ENCODE assay signal across 15 cellular contexts in the genomic region with DNA sequence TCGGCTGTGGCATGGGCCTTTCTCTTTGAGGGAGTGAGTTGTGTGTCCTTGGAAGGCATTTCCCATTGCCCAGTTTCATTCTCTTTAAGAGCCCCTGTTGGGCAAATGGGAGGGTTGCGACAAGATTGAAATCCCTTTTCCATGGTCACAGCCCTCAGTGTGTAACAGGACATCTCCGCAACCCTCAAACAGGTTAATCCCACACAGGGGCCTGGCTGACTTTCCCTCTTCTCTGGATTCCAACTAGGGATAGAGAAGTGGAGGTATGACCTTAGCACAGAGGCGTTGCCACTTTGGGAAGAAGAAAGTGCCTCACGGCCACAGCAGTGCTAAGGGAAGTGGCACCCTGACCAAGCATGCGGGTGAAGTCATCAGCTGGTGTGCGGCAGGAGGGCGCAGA.
A peak's percentile ranks its signal among the peaks of the same experiment; 100 is the strongest.
DNase-seq lines count a peak whose midpoint lies in the region; TF ChIP-seq lines count a peak whose summit lies in the region.
"Had no signal": no experiment of that assay in that cellular context is flagged by ENCODE, and none has a peak within 500 bp of the region (broad histone marks: within the 10 kb centered on the region; RNA-seq: fewer than 3 reads in every experiment).

No MANE protein-coding gene starts in this region.

- no peak overlapping the region for H3K27ac ChIP-seq in endodermal cell (ENCODE audit: low read depth, low read length)
- no peak overlapping the region for H3K27ac ChIP-seq in osteoblast (ENCODE audit: low read depth, low read length)
- no peak overlapping the region for H3K27ac ChIP-seq in colonic mucosa
- H3K27ac ChIP-seq: A549, C4-2B had no signal

- H3K27me3 ChIP-seq in H7 (ENCODE audit: control insufficient read depth, insufficient read depth, low read length) = no peaks in the 10 kb centered on the region; the same call in 1 of the 2 replicates
- no peaks in the 10 kb centered on the region for H3K27me3 ChIP-seq in endodermal cell (ENCODE audit: control insufficient read depth, insufficient read depth, low read length, poor library complexity, severe bottlenecking)
- no peaks in the 10 kb centered on the region for H3K27me3 ChIP-seq in osteoblast (ENCODE audit: insufficient read depth, low read length)
- H3K27me3 ChIP-seq in colonic mucosa = no peaks in the 10 kb centered on the region
- H3K27me3 ChIP-seq: BE2C had no signal

- intact Hi-C loops in colonic mucosa (cut with DNase I) = no loop called here

- no peak overlapping the region for H2AFZ ChIP-seq in osteoblast (ENCODE audit: low read length)

- H3K9me3 Mint-ChIP-seq in endodermal cell = no peaks in the 10 kb centered on the region
- H3K9me3 Mint-ChIP-seq in T-helper 2 cell treated with Interferon-gamma antibody and Interleukin-4, amounts not matched to agents 5 μg/mL and 100 μg/mL, for 36 hours = no peaks in the 10 kb centered on the region

- H3K4me1 Mint-ChIP-seq in endodermal cell = peaks cover 2% of the 10 kb centered on the region
- no peaks in the 10 kb centered on the region for H3K4me1 Mint-ChIP-seq in T-helper 2 cell treated with Interferon-gamma antibody and Interleukin-4, amounts not matched to agents 5 μg/mL and 100 μg/mL, for 36 hours (ENCODE audit: low read depth)
- H3K4me1 Mint-ChIP-seq: CD4-positive, alpha-beta memory T cell had no signal

- H3K4me2 ChIP-seq in osteoblast (ENCODE audit: insufficient read depth, low read length) = no peak overlapping the region
- H3K4me2 ChIP-seq: A549 had no signal

- 95 to 96% methylated on average over 4 to 8 of the region's 8 CpGs for WGBS in endodermal cell (ENCODE audit: insufficient coverage in 1 of 2, insufficient read length in 1 of 2), 2 experiments

- TF ChIP-seq CTCF in endodermal cell (conservative IDR thresholded peaks at IDR 0.05) (peak; percentile 24), osteoblast (IDR thresholded peaks at IDR 0.05; ENCODE audit: extremely low read depth, low read depth, low read length) (no peak), colonic mucosa (IDR thresholded peaks at IDR 0.05) (no peak)

- H3K4me1 ChIP-seq in endodermal cell (ENCODE audit: control insufficient read depth, insufficient read depth, low read length) (no peaks in the 10 kb centered on the region), osteoblast (ENCODE audit: insufficient read depth, low read length) (no peaks in the 10 kb centered on the region), colonic mucosa (no peaks in the 10 kb centered on the region)
- H3K4me1 ChIP-seq: A549, BE2C had no signal

- no peak overlapping the region for H3K9ac ChIP-seq in endodermal cell (ENCODE audit: extremely low read depth, low read length, poor library complexity, severe bottlenecking)
- no peak overlapping the region for H3K9ac ChIP-seq in colonic mucosa (ENCODE audit: low read depth in 2 of 2, low read length in 2 of 2)

- peak; percentile 56 for DNase-seq in H7
- peak in 54 of 76 experiments; percentile 2 to 74 (median 42) for DNase-seq in HUDEP-2 (lab: John Stamatoyannopoulos, UW; ENCODE audit: unreplicated experiment in 76 of 76)
- peak; percentile 42 for DNase-seq in endodermal cell
- DNase-seq in osteoblast (ENCODE audit: insufficient read length, low spot score, missing footprints) = peak; percentile 49
- DNase-seq in colonic mucosa = no peak
- no peak for DNase-seq in SHP77 (lab: John Stamatoyannopoulos, UW)
- DNase-seq in T-helper 2 cell treated with Interferon-gamma antibody and Interleukin-4, amounts not matched to agents 5 μg/mL and 100 μg/mL, for 36 hours (ENCODE audit: low spot score) = no peak
- DNase-seq: BE2C; CD4-positive, alpha-beta memory T cell; DMS153; DMS79 treated with DMSO at 0.1 percent for 48 hours; EL had no signal

- H3K36me3 Mint-ChIP-seq in endodermal cell (ENCODE audit: low read depth) = peaks cover 30% of the 10 kb centered on the region
- no peaks in the 10 kb centered on the region for H3K36me3 Mint-ChIP-seq in T-helper 2 cell treated with Interferon-gamma antibody and Interleukin-4, amounts not matched to agents 5 μg/mL and 100 μg/mL, for 36 hours (ENCODE audit: low read depth)
- H3K36me3 Mint-ChIP-seq: IgD-negative memory B cell had no signal

- H3K36me3 ChIP-seq in H7 (replicated peaks; ENCODE audit: control insufficient read depth, insufficient read depth, low read length) (no peaks in the 10 kb centered on the region), endodermal cell (ENCODE audit: control insufficient read depth, insufficient read depth, low read length) (no peaks in the 10 kb centered on the region), osteoblast (ENCODE audit: insufficient read depth, low read length) (peaks cover 3% of the 10 kb centered on the region), colonic mucosa (no peaks in the 10 kb centered on the region)

- H3K4me3 Mint-ChIP-seq in endodermal cell = no peak overlapping the region
- H3K4me3 Mint-ChIP-seq in T-helper 2 cell treated with Interferon-gamma antibody and Interleukin-4, amounts not matched to agents 5 μg/mL and 100 μg/mL, for 36 hours = no peak overlapping the region
- H3K4me3 Mint-ChIP-seq: CD4-positive, alpha-beta memory T cell; IgD-negative memory B cell had no signal

- no peaks in the 10 kb centered on the region for H3K79me2 ChIP-seq in osteoblast (ENCODE audit: insufficient read depth, low read length)

- no peaks in the 10 kb centered on the region for H4K20me1 ChIP-seq in osteoblast (ENCODE audit: insufficient read depth, low read length)

- H3K9me3 ChIP-seq in endodermal cell (ENCODE audit: control insufficient read depth, low read length) (peaks cover 8% of the 10 kb centered on the region), osteoblast (ENCODE audit: low read depth, low read length) (no peaks in the 10 kb centered on the region), colonic mucosa (no peaks in the 10 kb centered on the region)
- H3K9me3 ChIP-seq: BE2C had no signal

- no peak overlapping the region for H3K27ac Mint-ChIP-seq in endodermal cell
- H3K27ac Mint-ChIP-seq in T-helper 2 cell treated with Interferon-gamma antibody and Interleukin-4, amounts not matched to agents 5 μg/mL and 100 μg/mL, for 36 hours = no peak overlapping the region
- H3K27ac Mint-ChIP-seq: CD4-positive, alpha-beta memory T cell; IgD-negative memory B cell had no signal

- H3K27me3 Mint-ChIP-seq in endodermal cell (ENCODE audit: insufficient read depth) = peaks cover 11% of the 10 kb centered on the region
- H3K27me3 Mint-ChIP-seq in T-helper 2 cell treated with Interferon-gamma antibody and Interleukin-4, amounts not matched to agents 5 μg/mL and 100 μg/mL, for 36 hours (ENCODE audit: low read depth) = no peaks in the 10 kb centered on the region

- no peak overlapping the region for H3K4me3 ChIP-seq in H7 (ENCODE audit: insufficient read depth, low read depth, low read length)
- no peak overlapping the region for H3K4me3 ChIP-seq in endodermal cell (ENCODE audit: low read length)
- no peak overlapping the region for H3K4me3 ChIP-seq in osteoblast (ENCODE audit: insufficient read depth, low read length)
- H3K4me3 ChIP-seq in colonic mucosa = no peak overlapping the region
- H3K4me3 ChIP-seq: A549 had no signal

Comparison
In these comparisons a context has a peak if more than half of its experiments do, and no peak if none do; other contexts are left out.
1. DNase-seq: peak in H7 (single experiment), HUDEP-2 (54 of 76), endodermal cell (single experiment) and osteoblast (single experiment); none in colonic mucosa (single experiment), SHP77 (0 of 2) and T-helper 2 cell treated with Interferon-gamma antibody and Interleukin-4, amounts not matched to agents 5 μg/mL and 100 μg/mL, for 36 hours (single experiment).